ENCODE assay signal across 11 cellular contexts in genomic region chr3:44996556-44996969, GRCh38. TPM values are rescaled to one million over a fixed set of nuclear protein-coding genes. Genes with fewer than 3 reads are reported as not detected.
DNase-seq lines count a peak whose midpoint lies in the region; ATAC-seq and TF ChIP-seq lines count a peak whose summit lies in the region.
"Had no signal": no experiment of that assay in that cellular context is flagged by ENCODE, and none has a peak within 500 bp of the region (broad histone marks: within the 10 kb centered on the region; RNA-seq: fewer than 3 reads in every experiment).

No MANE protein-coding gene starts in this region.

- ATAC-seq in mucosa of descending colon (peak; percentile 3), HG03045 (IDR thresholded peaks at IDR 0.05; ENCODE audit: unreplicated experiment) (no peak)

- intact Hi-C loops in activated T-helper 1 cell treated with anti-CD3 and anti-CD28 coated beads, Interleukin-12 subunit alpha, Interleukin-12 subunit beta, Interleukin-2, Interleukin-4 antibody, amounts not matched to agents 30 ng/mL and 10 ng/mL and 1 ng/mL, durations not matched to agents 14 hours and 24 hours and 36 hours (cut with micrococcal nuclease): loop anchor here (1.0 kb wide), 1 partner anchor 15 kb away; no protein-coding TSS in a partner anchor
- intact Hi-C loops in mucosa of descending colon (cut with DNase I, micrococcal nuclease): no loop called here

- peak overlapping the region; percentile 24; the same call in 1 of the 2 replicates for H3K4me3 ChIP-seq in BE2C (ENCODE audit: low read depth, low read length)
- H3K4me3 ChIP-seq in mucosa of descending colon: no peak overlapping the region

- H3K27ac Mint-ChIP-seq in activated T-helper 1 cell treated with anti-CD3 and anti-CD28 coated beads, Interleukin-12 subunit alpha, Interleukin-12 subunit beta, Interleukin-2, Interleukin-4 antibody, amounts not matched to agents 30 ng/mL and 10 ng/mL and 1 ng/mL, durations not matched to agents 14 hours and 24 hours and 36 hours: peak overlapping the region; percentile 6

- H3K27me3 Mint-ChIP-seq in activated T-helper 1 cell treated with anti-CD3 and anti-CD28 coated beads, Interleukin-12 subunit alpha, Interleukin-12 subunit beta, Interleukin-2, Interleukin-4 antibody, amounts not matched to agents 30 ng/mL and 10 ng/mL and 1 ng/mL, durations not matched to agents 14 hours and 24 hours and 36 hours (ENCODE audit: insufficient read depth): no peaks in the 10 kb centered on the region

- TF ChIP-seq CTCF in BE2C (IDR thresholded peaks at IDR 0.05; ENCODE audit: low read depth, low read length) (no peak), GM20000 (IDR thresholded peaks at IDR 0.05; ENCODE audit: extremely low read depth, missing control alignments) (no peak), mucosa of descending colon (IDR thresholded peaks at IDR 0.05) (no peak)

- H3K9me3 ChIP-seq in BE2C: no peaks in the 10 kb centered on the region
- no peaks in the 10 kb centered on the region for H3K9me3 ChIP-seq in mucosa of descending colon

- DNase-seq in BE2C: peak; percentile 60
- peak; percentile 29 for DNase-seq in GM20000 (ENCODE audit: low spot score)
- no peak for DNase-seq in activated T-helper 1 cell treated with anti-CD3 and anti-CD28 coated beads, Interleukin-12 subunit alpha, Interleukin-12 subunit beta, Interleukin-2, Interleukin-4 antibody, amounts not matched to agents 30 ng/mL and 10 ng/mL and 1 ng/mL, durations not matched to agents 14 hours and 24 hours and 36 hours (ENCODE audit: low spot score)
- no peak for DNase-seq in mucosa of descending colon
- DNase-seq in RKO (ENCODE audit: low spot score): no peak
- no peak for DNase-seq in NCI-H1105 (lab: John Stamatoyannopoulos, UW)
- no peak for DNase-seq in NCI-H2081 treated with DMSO at 0.1 percent for 48 hours (lab: John Stamatoyannopoulos, UW)
- DNase-seq: H7, NCI-H345, T-helper 9 cell had no signal

- H3K9me3 Mint-ChIP-seq in activated T-helper 1 cell treated with anti-CD3 and anti-CD28 coated beads, Interleukin-12 subunit alpha, Interleukin-12 subunit beta, Interleukin-2, Interleukin-4 antibody, amounts not matched to agents 30 ng/mL and 10 ng/mL and 1 ng/mL, durations not matched to agents 14 hours and 24 hours and 36 hours: no peaks in the 10 kb centered on the region

- H3K36me3 ChIP-seq in BE2C: peaks cover 21% of the 10 kb centered on the region
- no peaks in the 10 kb centered on the region for H3K36me3 ChIP-seq in mucosa of descending colon (ENCODE audit: low read depth)

- H3K4me1 ChIP-seq in BE2C (peaks cover 25% of the 10 kb centered on the region), mucosa of descending colon (ENCODE audit: low read depth) (peaks cover 15% of the 10 kb centered on the region)

- H3K27me3 ChIP-seq in BE2C: no peaks in the 10 kb centered on the region

- no peak overlapping the region for H3K4me3 Mint-ChIP-seq in activated T-helper 1 cell treated with anti-CD3 and anti-CD28 coated beads, Interleukin-12 subunit alpha, Interleukin-12 subunit beta, Interleukin-2, Interleukin-4 antibody, amounts not matched to agents 30 ng/mL and 10 ng/mL and 1 ng/mL, durations not matched to agents 14 hours and 24 hours and 36 hours

- peaks cover 29% of the 10 kb centered on the region for H3K4me1 Mint-ChIP-seq in activated T-helper 1 cell treated with anti-CD3 and anti-CD28 coated beads, Interleukin-12 subunit alpha, Interleukin-12 subunit beta, Interleukin-2, Interleukin-4 antibody, amounts not matched to agents 30 ng/mL and 10 ng/mL and 1 ng/mL, durations not matched to agents 14 hours and 24 hours and 36 hours (ENCODE audit: low read depth)

- H3K36me3 Mint-ChIP-seq in activated T-helper 1 cell treated with anti-CD3 and anti-CD28 coated beads, Interleukin-12 subunit alpha, Interleukin-12 subunit beta, Interleukin-2, Interleukin-4 antibody, amounts not matched to agents 30 ng/mL and 10 ng/mL and 1 ng/mL, durations not matched to agents 14 hours and 24 hours and 36 hours (ENCODE audit: low read depth): peaks cover 56% of the 10 kb centered on the region

RNA-seq across cellular contexts. Expression of gene EXOSC7, which starts 20.5 kb away (rescaled TPM):
- 94.3 TPM for polyA plus RNA-seq in BE2C (2012; ENCODE audit: insufficient read depth, insufficient read length, low read depth)
- total RNA-seq in activated T-helper 1 cell treated with anti-CD3 and anti-CD28 coated beads, Interleukin-12 subunit alpha, Interleukin-12 subunit beta, Interleukin-2, Interleukin-4 antibody, amounts not matched to agents 30 ng/mL and 10 ng/mL and 1 ng/mL, durations not matched to agents 14 hours and 24 hours and 36 hours: 93.6 and 94.4 TPM in 2 replicates
- total RNA-seq in mucosa of descending colon: 10 to 100 TPM; 23.2 to 26.2 (median 24.4) TPM

RNA-seq across cellular contexts. Expression of gene ZDHHC3, which starts 20.6 kb away (rescaled TPM):
- 47.5 TPM for polyA plus RNA-seq in BE2C (2012; ENCODE audit: insufficient read depth, insufficient read length, low read depth)
- 46.6 and 47.5 TPM in 2 replicates for total RNA-seq in activated T-helper 1 cell treated with anti-CD3 and anti-CD28 coated beads, Interleukin-12 subunit alpha, Interleukin-12 subunit beta, Interleukin-2, Interleukin-4 antibody, amounts not matched to agents 30 ng/mL and 10 ng/mL and 1 ng/mL, durations not matched to agents 14 hours and 24 hours and 36 hours
- 100 to 1,000 TPM in 2 of 3 donors, 10 to 100 TPM in 1; 94.7 to 204 (median 143) TPM for total RNA-seq in mucosa of descending colon

RNA-seq across cellular contexts. Expression of gene CLEC3B, which starts 29.5 kb away (rescaled TPM):
- not detected for polyA plus RNA-seq in BE2C (2012; ENCODE audit: insufficient read depth, insufficient read length, low read depth)
- not detected in 2 replicates for total RNA-seq in activated T-helper 1 cell treated with anti-CD3 and anti-CD28 coated beads, Interleukin-12 subunit alpha, Interleukin-12 subunit beta, Interleukin-2, Interleukin-4 antibody, amounts not matched to agents 30 ng/mL and 10 ng/mL and 1 ng/mL, durations not matched to agents 14 hours and 24 hours and 36 hours
- 10 to 100 TPM; 14.7 to 24.0 (median 22.2) TPM for total RNA-seq in mucosa of descending colon
- total RNA-seq: H7 had no signal

Comparison
In these comparisons a context has a peak if more than half of its experiments do, and no peak if none do; other contexts are left out.
1. DNase-seq: peak in BE2C (single experiment) and GM20000 (single experiment); none in activated T-helper 1 cell treated with anti-CD3 and anti-CD28 coated beads, Interleukin-12 subunit alpha, Interleukin-12 subunit beta, Interleukin-2, Interleukin-4 antibody, amounts not matched to agents 30 ng/mL and 10 ng/mL and 1 ng/mL, durations not matched to agents 14 hours and 24 hours and 36 hours (single experiment), mucosa of descending colon (0 of 3), RKO (single experiment), NCI-H1105 (single experiment) and NCI-H2081 treated with DMSO at 0.1 percent for 48 hours (single experiment).
2. RNA of gene CLEC3B, which starts 29.5 kb away (total RNA-seq): 14.7 to 24.0 TPM in mucosa of descending colon; not detected in activated T-helper 1 cell treated with anti-CD3 and anti-CD28 coated beads, Interleukin-12 subunit alpha, Interleukin-12 subunit beta, Interleukin-2, Interleukin-4 antibody, amounts not matched to agents 30 ng/mL and 10 ng/mL and 1 ng/mL, durations not matched to agents 14 hours and 24 hours and 36 hours; every median in the first group is over 10 times any median in the second.